ENCODE assay signal across 25 cellular contexts in genomic region chr3:99915911-99916310, GRCh38.
"Had no signal": no experiment of that assay in that cellular context is flagged by ENCODE, and none has a peak within 500 bp of the region (broad histone marks: within the 10 kb centered on the region; RNA-seq: fewer than 3 reads in every experiment).

No MANE protein-coding gene starts in this region.

- H3K4me1 ChIP-seq: prostate gland had no signal

- H3K36me3 ChIP-seq: esophagus squamous epithelium, left lung, prostate gland, sigmoid colon, tibial artery had no signal

- DNase-seq: dermis blood vessel endothelial cell; effector memory CD8-positive, alpha-beta T cell; erythroblast; esophagus squamous epithelium; foreskin melanocyte; hypothalamus; immature natural killer cell; islet precursor cell; left lung; mesenchymal stem cell; mucosa of descending colon; naive B cell; nucleus accumbens; right cardiac atrium; sigmoid colon; stimulated activated CD4-positive, alpha-beta T cell treated with anti-CD3 and anti-CD28 coated beads, Interleukin-4, amount 100 ng/mL, for 4 hours; stimulated activated naive CD8-positive, alpha-beta T cell treated with anti-CD3 and anti-CD28 coated beads, Interleukin-15, Interleukin-2, amounts not matched to agents 100 U/mL and 50 U/mL, for 24 hours; substantia nigra; testis; tibial artery had no signal

- H3K4me3 ChIP-seq: coronary artery, esophagus squamous epithelium, left lung, mucosa of descending colon, prostate gland, sigmoid colon, testis, tibial artery had no signal

- FAIRE-seq: endometrium had no signal

- H3K27me3 ChIP-seq: esophagus squamous epithelium, left lung, sigmoid colon, testis, tibial artery had no signal

- H3K27ac ChIP-seq: coronary artery, esophagus squamous epithelium, left lung, prostate gland, sigmoid colon, testis, tibial artery had no signal

- ATAC-seq: effector memory CD8-positive, alpha-beta T cell; left lung; mucosa of descending colon; natural killer cell treated with Interleukin-12 subunit alpha and Interleukin-12 subunit beta and Interleukin-15 and Interleukin-18, amount 100 ng/mL, for 72 hours; right cardiac atrium; stimulated activated memory B cell treated with anti-CD40 and anti-IgM and Interleukin-4, amounts not matched to agents 10 μg/mL and 1 μg/mL and 100 μg/mL, for 72 hours; stimulated activated naive CD8-positive, alpha-beta T cell treated with anti-CD3 and anti-CD28 coated beads, Interleukin-15, Interleukin-2, amounts not matched to agents 100 U/mL and 50 U/mL, for 24 hours had no signal

- H3K9me3 ChIP-seq: esophagus squamous epithelium, left lung, mucosa of descending colon, prostate gland, sigmoid colon, testis, tibial artery had no signal
